20 cellular contexts compared by ENCODE assay signal in the genomic region with DNA sequence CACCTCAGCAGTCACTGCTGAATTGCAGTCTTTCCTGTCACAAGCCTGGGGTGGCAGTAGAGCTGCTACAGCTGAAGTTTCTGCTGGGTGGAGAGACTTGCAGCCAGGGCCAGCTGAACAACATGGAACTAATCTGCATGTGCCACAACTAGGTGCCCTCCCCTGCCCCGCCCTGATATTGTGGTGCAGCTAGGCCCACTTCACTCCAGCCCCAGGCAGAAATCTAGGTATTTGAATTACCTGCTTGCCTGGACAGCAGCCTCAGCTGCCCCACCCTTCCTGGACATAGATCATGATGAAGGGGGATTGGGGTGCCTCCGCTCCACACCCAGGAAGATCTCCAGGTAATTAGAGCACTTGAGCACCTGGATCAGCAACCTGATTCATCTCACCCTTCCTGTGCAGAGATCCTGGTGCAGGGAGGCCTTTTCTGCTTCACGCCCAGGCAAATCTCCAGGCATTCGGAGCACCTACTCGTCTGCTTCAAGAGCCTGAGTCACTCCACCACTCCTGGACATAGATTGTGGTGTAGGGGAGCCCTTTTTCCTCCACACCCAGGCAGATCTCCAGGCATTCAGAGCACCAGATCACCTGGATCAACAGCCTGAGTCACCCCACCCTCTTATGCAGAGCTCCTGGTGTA.
DNase-seq lines count a peak whose midpoint lies in the region; ATAC-seq and TF ChIP-seq lines count a peak whose summit lies in the region.
"Had no signal": no experiment of that assay in that cellular context is flagged by ENCODE, and none has a peak within 500 bp of the region (broad histone marks: within the 10 kb centered on the region; RNA-seq: fewer than 3 reads in every experiment).

No MANE protein-coding gene starts in this region.

- TF ChIP-seq CTCF in H9 (conservative IDR thresholded peaks at IDR 0.05) (no peak; the same call in 2 of the 3 replicates), endodermal cell (conservative IDR thresholded peaks at IDR 0.05) (peak; percentile 67)

- H3K4ac ChIP-seq in H9 (ENCODE audit: low read depth, low read length): no peak overlapping the region
- no peak overlapping the region for H3K4ac ChIP-seq in neuronal stem cell (ENCODE audit: low read length)

- no peak overlapping the region for H2AK5ac ChIP-seq in H9 (ENCODE audit: insufficient read length, low read length)
- H2AK5ac ChIP-seq in neuronal stem cell (ENCODE audit: low read depth, low read length): peak overlapping the region; percentile 74

- no peak overlapping the region for H2BK5ac ChIP-seq in H9 (ENCODE audit: insufficient read length, low read length)
- peak overlapping the region; percentile 82 for H2BK5ac ChIP-seq in neuronal stem cell (ENCODE audit: low read length)

- no peaks in the 10 kb centered on the region for H4K20me1 ChIP-seq in H9 (ENCODE audit: control insufficient read depth, insufficient read depth, insufficient read length)

- H3K9me3 ChIP-seq in H9 (ENCODE audit: control insufficient read depth, low read depth, low read length) (no peaks in the 10 kb centered on the region), endodermal cell (ENCODE audit: control insufficient read depth, low read length) (no peaks in the 10 kb centered on the region), neuronal stem cell (replicated peaks in 1 of 2; ENCODE audit: control insufficient read depth in 2 of 2, insufficient read depth in 1 of 2, low read depth in 1 of 2, low read length in 2 of 2) (peaks cover 0 to 5% of the 10 kb centered on the region in 2 donors)
- H3K9me3 ChIP-seq: Peyer's patch had no signal

- WGBS in H9 (ENCODE audit: extremely low coverage, insufficient read length, low lambda C conversion rate): no CpG with 5 or more reads among the region's 5 CpGs
- WGBS in endodermal cell (ENCODE audit: insufficient coverage in 1 of 2, insufficient read length in 1 of 2), 2 experiments: 92% methylated on average over 5 of the region's 5 CpGs; no CpG with 5 or more reads in 1 of the 2 experiments
- no CpG with 5 or more reads among the region's 5 CpGs for WGBS in neuronal stem cell (ENCODE audit: extremely low coverage in 2 of 2, insufficient read length in 2 of 2, insufficient replicate concordance in 1 of 2), 2 donors

- no peak overlapping the region for H4K5ac ChIP-seq in H9 (ENCODE audit: insufficient read length, low read depth, low read length)

- no peak overlapping the region for H3T11ph ChIP-seq in H9 (ENCODE audit: low read length)

- no peaks in the 10 kb centered on the region for H3K79me1 ChIP-seq in H9 (ENCODE audit: insufficient read depth, low read depth, low read length, poor library complexity, severe bottlenecking)
- H3K79me1 ChIP-seq in neuronal stem cell (ENCODE audit: low read depth, low read length): peaks cover 1% of the 10 kb centered on the region

- H3K4me1 ChIP-seq in H9 (ENCODE audit: insufficient read depth, low read length) (no peaks in the 10 kb centered on the region), endodermal cell (ENCODE audit: control insufficient read depth, insufficient read depth, low read length) (no peaks in the 10 kb centered on the region), neuronal stem cell (ENCODE audit: control insufficient read depth in 2 of 2, insufficient read depth in 1 of 2, low read depth in 1 of 2, low read length in 2 of 2) (peaks cover 0 to 3% of the 10 kb centered on the region in 2 donors)
- H3K4me1 ChIP-seq: heart left ventricle, Peyer's patch, stomach had no signal

- no peak overlapping the region for H3K9ac ChIP-seq in H9 (ENCODE audit: extremely low read depth, insufficient read length, low read length)
- H3K9ac ChIP-seq in endodermal cell (ENCODE audit: extremely low read depth, low read length, poor library complexity, severe bottlenecking): no peak overlapping the region
- no peak overlapping the region for H3K9ac ChIP-seq in neuronal stem cell (ENCODE audit: low read depth, low read length, poor library complexity)

- H3K27ac Mint-ChIP-seq in H9: peak overlapping the region in 1 of 3 experiments; percentile 62; a peak in 1 of 7 replicates
- H3K27ac Mint-ChIP-seq in endodermal cell: peak overlapping the region; percentile 16
- H3K27ac Mint-ChIP-seq: activated CD4-positive, alpha-beta T cell treated with anti-CD3 and anti-CD28 coated beads for 36 hours; activated naive CD8-positive, alpha-beta T cell; activated T-helper 1 cell treated with anti-CD3 and anti-CD28 coated beads, Interleukin-12 subunit alpha, Interleukin-12 subunit beta, Interleukin-2, Interleukin-4 antibody, amounts not matched to agents 30 ng/mL and 10 ng/mL and 1 ng/mL, durations not matched to agents 14 hours and 24 hours and 36 hours had no signal

- no peak overlapping the region for H3K18ac ChIP-seq in H9 (ENCODE audit: insufficient read length, low read depth, low read length)
- peak overlapping the region; percentile 85 for H3K18ac ChIP-seq in neuronal stem cell (ENCODE audit: low read length)

- no peak overlapping the region for H2BK20ac ChIP-seq in H9 (ENCODE audit: low read depth, low read length, poor library complexity, severe bottlenecking)

- no peak overlapping the region for H3K56ac ChIP-seq in H9 (ENCODE audit: insufficient read length, low read depth, low read length)

- H3K79me2 ChIP-seq in H9 (ENCODE audit: insufficient read depth, low read length): no peaks in the 10 kb centered on the region; the same call in 1 of the 2 replicates

- H3K9me3 Mint-ChIP-seq in H9 (peaks cover 8 to 13% of the 10 kb centered on the region in 2 experiments; a peak in 3 of 5 replicates), endodermal cell (peaks cover 27% of the 10 kb centered on the region)

- no peaks in the 10 kb centered on the region for H3K23me2 ChIP-seq in H9 (ENCODE audit: insufficient read length, low read depth, low read length, poor library complexity, severe bottlenecking)

- H3K4me3 ChIP-seq in endodermal cell (ENCODE audit: low read length) (no peak overlapping the region), neuronal stem cell (ENCODE audit: low read length in 2 of 2) (no peak overlapping the region)
- H3K4me3 ChIP-seq: heart left ventricle, Peyer's patch, stomach had no signal

- no peak overlapping the region for H3K14ac ChIP-seq in H9 (ENCODE audit: insufficient read depth, low read length)
- H3K14ac ChIP-seq in neuronal stem cell (ENCODE audit: low read length): no peak overlapping the region

- no peak overlapping the region for H4K8ac ChIP-seq in H9 (replicated peaks; ENCODE audit: insufficient read length, low read depth, low read length)
- H4K8ac ChIP-seq in neuronal stem cell (ENCODE audit: low read depth, low read length): no peak overlapping the region

- H4K91ac ChIP-seq in H9 (ENCODE audit: insufficient read length, low read depth, low read length) (no peak overlapping the region), neuronal stem cell (ENCODE audit: low read depth, low read length, poor library complexity) (no peak overlapping the region)

- H3K27me3 ChIP-seq in H9 (ENCODE audit: insufficient read depth, low read length) (no peaks in the 10 kb centered on the region), endodermal cell (ENCODE audit: control insufficient read depth, insufficient read depth, low read length, poor library complexity, severe bottlenecking) (no peaks in the 10 kb centered on the region), neuronal stem cell (ENCODE audit: control insufficient read depth in 3 of 3, insufficient read depth in 3 of 3, low read depth in 1 of 3, low read length in 3 of 3) (no peaks in the 10 kb centered on the region)
- H3K27me3 ChIP-seq: heart left ventricle, Peyer's patch, stomach had no signal

- no peak overlapping the region for H3K4me2 ChIP-seq in H9 (ENCODE audit: insufficient read depth, insufficient read length, low read length)
- H3K4me2 ChIP-seq in neuronal stem cell (ENCODE audit: insufficient read depth, low read length, poor library complexity, severe bottlenecking): no peak overlapping the region

- DNase-seq in H9 (peak; percentile 55), NCI-H2196 treated with DMSO at 0.1 percent for 48 hours (lab: John Stamatoyannopoulos, UW; ENCODE audit: unreplicated experiment) (peak; percentile 63), endodermal cell (peak; percentile 73), neuronal stem cell (ENCODE audit: low spot score) (no peak), NCI-H446 treated with DMSO at 0.1 percent for 48 hours (lab: John Stamatoyannopoulos, UW) (no peak)
- DNase-seq in activated CD4-positive, alpha-beta T cell treated with anti-CD3 and anti-CD28 coated beads for 4 hours: no peak
- DNase-seq: activated CD4-positive, alpha-beta T cell treated with anti-CD3 and anti-CD28 coated beads for 36 hours; AML-193; COR-L47; heart left ventricle; NCI-H345; NK-92 treated with Interleukin-12 subunit alpha and Interleukin-12 subunit beta, amount 100 ng/mL, for 24 hours; Peyer's patch; stimulated activated CD4-positive, alpha-beta T cell treated with anti-CD3 and anti-CD28 coated beads, Interleukin-4, amount 100 ng/mL, for 4 hours; stomach had no signal

- no peak overlapping the region for H3K23ac ChIP-seq in H9 (ENCODE audit: insufficient read length, low read depth, low read length)
- H3K23ac ChIP-seq in neuronal stem cell (ENCODE audit: low read depth, low read length, poor library complexity): no peak overlapping the region

- H3K27ac ChIP-seq in H9 (ENCODE audit: insufficient read length, low read depth, low read length): no peak overlapping the region
- no peak overlapping the region for H3K27ac ChIP-seq in endodermal cell (ENCODE audit: low read depth, low read length)
- H3K27ac ChIP-seq in neuronal stem cell (replicated peaks; ENCODE audit: low read length): no peak overlapping the region
- H3K27ac ChIP-seq: heart left ventricle, Peyer's patch, stomach had no signal

- ATAC-seq in GM19397 (IDR thresholded peaks at IDR 0.05; ENCODE audit: unreplicated experiment) (no peak), GM19452 (IDR thresholded peaks at IDR 0.05; ENCODE audit: unreplicated experiment) (no peak)
- ATAC-seq: activated CD4-positive, alpha-beta T cell treated with anti-CD3 and anti-CD28 coated beads for 36 hours; HCT116; heart left ventricle had no signal

- H3K36me3 ChIP-seq in endodermal cell (ENCODE audit: control insufficient read depth, insufficient read depth, low read length): no peaks in the 10 kb centered on the region
- no peaks in the 10 kb centered on the region for H3K36me3 ChIP-seq in neuronal stem cell (replicated peaks in 1 of 2; ENCODE audit: control insufficient read depth in 2 of 2, insufficient read depth in 2 of 2, low read length in 2 of 2)
- H3K36me3 ChIP-seq: heart left ventricle, Peyer's patch, stomach had no signal

- H2AFZ ChIP-seq in H9 (ENCODE audit: low read length) (no peak overlapping the region), neuronal stem cell (ENCODE audit: low read length) (no peak overlapping the region)

- no peak overlapping the region for H2BK120ac ChIP-seq in H9 (ENCODE audit: low read depth, low read length, poor library complexity, severe bottlenecking)
- H2BK120ac ChIP-seq in neuronal stem cell (ENCODE audit: low read depth, low read length): no peak overlapping the region

- no peak overlapping the region for H2BK12ac ChIP-seq in H9 (ENCODE audit: insufficient read length, low read depth, low read length)
- no peak overlapping the region for H2BK12ac ChIP-seq in neuronal stem cell (ENCODE audit: low read length)

- no peak overlapping the region for H2BK15ac ChIP-seq in H9 (ENCODE audit: low read depth, low read length)
- H2BK15ac ChIP-seq in neuronal stem cell (ENCODE audit: low read length): peak overlapping the region; percentile 73

- H3K4me1 Mint-ChIP-seq in H9: peaks cover 0 to 3% of the 10 kb centered on the region in 2 experiments; a peak in 2 of 4 replicates
- peaks cover 21% of the 10 kb centered on the region for H3K4me1 Mint-ChIP-seq in endodermal cell
- H3K4me1 Mint-ChIP-seq: activated CD4-positive, alpha-beta T cell treated with anti-CD3 and anti-CD28 coated beads for 36 hours had no signal

- H3K4me3 Mint-ChIP-seq in H9 (no peak overlapping the region), endodermal cell (no peak overlapping the region)
- H3K4me3 Mint-ChIP-seq: activated CD4-positive, alpha-beta T cell treated with anti-CD3 and anti-CD28 coated beads for 36 hours; activated naive CD8-positive, alpha-beta T cell; activated T-helper 1 cell treated with anti-CD3 and anti-CD28 coated beads, Interleukin-12 subunit alpha, Interleukin-12 subunit beta, Interleukin-2, Interleukin-4 antibody, amounts not matched to agents 30 ng/mL and 10 ng/mL and 1 ng/mL, durations not matched to agents 14 hours and 24 hours and 36 hours had no signal

- H3K36me3 Mint-ChIP-seq in H9 (ENCODE audit: insufficient read depth in 1 of 3, low read depth in 3 of 3): peaks cover 2 to 10% (median 6%) of the 10 kb centered on the region in 3 experiments; a peak in 5 of 7 replicates
- peaks cover 3% of the 10 kb centered on the region for H3K36me3 Mint-ChIP-seq in endodermal cell (ENCODE audit: low read depth)
- H3K36me3 Mint-ChIP-seq: activated naive CD8-positive, alpha-beta T cell had no signal

- H3K27me3 Mint-ChIP-seq in H9 (ENCODE audit: low read depth): peaks cover 2% of the 10 kb centered on the region; the same call in 1 of the 2 replicates
- no peaks in the 10 kb centered on the region for H3K27me3 Mint-ChIP-seq in endodermal cell (ENCODE audit: insufficient read depth)
- H3K27me3 Mint-ChIP-seq: activated CD4-positive, alpha-beta T cell treated with anti-CD3 and anti-CD28 coated beads for 36 hours; activated naive CD8-positive, alpha-beta T cell had no signal

Comparison
In these comparisons a context has a peak if more than half of its experiments do, and no peak if none do; other contexts are left out.
1. DNase-seq: peak in H9 (single experiment), NCI-H2196 treated with DMSO at 0.1 percent for 48 hours (single experiment) and endodermal cell (single experiment); none in neuronal stem cell (single experiment), NCI-H446 treated with DMSO at 0.1 percent for 48 hours (single experiment) and activated CD4-positive, alpha-beta T cell treated with anti-CD3 and anti-CD28 coated beads for 4 hours (0 of 2).